In genomic region chr9:132879443-132880310, GRCh38 we compare ENCODE assay signal across 10 cellular contexts. TPM values are rescaled to one million over a fixed set of nuclear protein-coding genes. Genes with fewer than 3 reads are reported as not detected.
A peak's percentile ranks its signal among the peaks of the same experiment; 100 is the strongest.
DNase-seq lines count a peak whose midpoint lies in the region; ATAC-seq and TF ChIP-seq lines count a peak whose summit lies in the region.
"Had no signal": no experiment of that assay in that cellular context is flagged by ENCODE, and none has a peak within 500 bp of the region (broad histone marks: within the 10 kb centered on the region; RNA-seq: fewer than 3 reads in every experiment).

No MANE protein-coding gene starts in this region.

- peak overlapping the region; percentile 89 to 97 (median 93) for H3K27ac ChIP-seq in esophagus squamous epithelium
- peak overlapping the region in 6 of 8 donors; percentile 61 to 85 (median 76) for H3K27ac ChIP-seq in spleen
- H3K27ac ChIP-seq: 22Rv1 had no signal

- 79 to 83% methylated on average over 7 of the region's 7 CpGs for WGBS in esophagus squamous epithelium, 2 donors
- 70 to 82% (median 75%) methylated on average over 7 of the region's 7 CpGs for WGBS in spleen, 5 donors

- TF ChIP-seq CTCF in esophagus squamous epithelium (IDR thresholded peaks at IDR 0.05) (no peak), spleen (IDR thresholded peaks at IDR 0.05 in 8 of 11, conservative IDR thresholded peaks at IDR 0.05 in 3 of 11) (no peak), omental fat pad (IDR thresholded peaks at IDR 0.05) (no peak)

- no peak for TF ChIP-seq POLR2A in esophagus squamous epithelium (IDR thresholded peaks at IDR 0.05)
- TF ChIP-seq POLR2A in spleen (IDR thresholded peaks at IDR 0.05): no peak

- peak; percentile 11 for DNase-seq in SIG-M5 treated with dmso at 0.1 percent for 504 hours (lab: John Stamatoyannopoulos, UW; ENCODE audit: unreplicated experiment)
- DNase-seq in SIG-M5 (lab: John Stamatoyannopoulos, UW): no peak
- DNase-seq in RKO (ENCODE audit: low spot score): peak; percentile 41
- DNase-seq in esophagus squamous epithelium (lab: John Stamatoyannopoulos, UW): no peak
- peak; percentile 14 for DNase-seq in spleen
- DNase-seq in omental fat pad (ENCODE audit: low spot score): no peak
- DNase-seq in nucleus accumbens (lab: John Stamatoyannopoulos, UW): no peak
- no peak for DNase-seq in HPDE6-E6E7 (ENCODE audit: extremely low spot score)

- no peak for ATAC-seq in omental fat pad (ENCODE audit: low FRiP score)

- H3K27me3 ChIP-seq in esophagus squamous epithelium (no peaks in the 10 kb centered on the region), spleen (replicated peaks in 1 of 7) (no peaks in the 10 kb centered on the region)
- H3K27me3 ChIP-seq: MG63 had no signal

- H3K36me3 ChIP-seq in esophagus squamous epithelium (peaks cover 0 to 10% (median 0%) of the 10 kb centered on the region in 3 donors), spleen (no peaks in the 10 kb centered on the region)
- H3K36me3 ChIP-seq: MG63 had no signal

- H3K4me3 ChIP-seq in esophagus squamous epithelium (peak overlapping the region in 3 of 4 donors; percentile 78 to 91 (median 85)), spleen (peak overlapping the region in 4 of 8 donors; percentile 85 to 98 (median 96))

- H3K4me1 ChIP-seq in esophagus squamous epithelium: peaks cover 6 to 33% (median 13%) of the 10 kb centered on the region in 3 donors
- H3K4me1 ChIP-seq in spleen: peaks cover 0 to 28% (median 21%) of the 10 kb centered on the region in 6 donors

- H3K9me3 ChIP-seq in esophagus squamous epithelium (no peaks in the 10 kb centered on the region), spleen (no peaks in the 10 kb centered on the region)
- H3K9me3 ChIP-seq: MG63 had no signal

- intact Hi-C loops in esophagus squamous epithelium (cut with DNase I) (no loop called here), spleen (cut with DNase I; ENCODE audit: low total_unique reads) (no loop called here)

RNA-seq across cellular contexts. Expression of gene SPACA9, which starts 1.0 kb away (rescaled TPM):
- total RNA-seq in esophagus squamous epithelium (1 to 10 TPM; 2.0 to 6.2 (median 3.9) TPM), spleen (1 to 10 TPM; 1.1 to 5.6 (median 2.5) TPM), omental fat pad (1 to 10 TPM; 2.9 to 3.8 (median 3.3) TPM)
- 1 to 10 TPM; 1.7 to 3.5 (median 3.0) TPM for polyA plus RNA-seq in spleen

RNA-seq across cellular contexts. Expression of gene AK8, which starts 1.6 kb away (rescaled TPM):
- total RNA-seq in esophagus squamous epithelium (1 to 10 TPM in 1 of 4 donors, under 1 TPM in 2, not detected in 1; 0.38 to 1.1 (median 0.48) TPM), spleen (1 to 10 TPM in 1 of 7 donors, under 1 TPM in 6; 0.51 to 1.8 (median 0.92) TPM), omental fat pad (1 to 10 TPM in 3 of 4 donors, not detected in 1; 1.0 to 1.3 (median 1.3) TPM)
- 1 to 10 TPM in 2 of 3 donors, under 1 TPM in 1; 0.22 to 1.8 (median 1.0) TPM for polyA plus RNA-seq in spleen

Comparison
In these comparisons a context has a peak if more than half of its experiments do, and no peak if none do; other contexts are left out.
1. DNase-seq: peak in SIG-M5 treated with dmso at 0.1 percent for 504 hours (single experiment), RKO (single experiment) and spleen (single experiment); none in SIG-M5 (single experiment), esophagus squamous epithelium (single experiment), omental fat pad (single experiment), nucleus accumbens (0 of 56) and HPDE6-E6E7 (single experiment).